Comparison of ENCODE assay signal across 25 cellular contexts in genomic region chr12:90546511-90546910, GRCh38.
DNase-seq lines count a peak whose midpoint lies in the region; ATAC-seq, FAIRE-seq and TF ChIP-seq lines count a peak whose summit lies in the region.
"Had no signal": no experiment of that assay in that cellular context is flagged by ENCODE, and none has a peak within 500 bp of the region (broad histone marks: within the 10 kb centered on the region; RNA-seq: fewer than 3 reads in every experiment).

No MANE protein-coding gene starts in this region.

- peak overlapping the region; percentile 76 for H3K27ac Mint-ChIP-seq in mesothelial cell of epicardium
- H3K27ac Mint-ChIP-seq: HFFc6 had no signal

- peaks cover 15% of the 10 kb centered on the region for H3K4me1 ChIP-seq in PC-3 (ENCODE audit: insufficient read depth, low read length)
- H3K4me1 ChIP-seq: A549, BE2C had no signal

- no peaks in the 10 kb centered on the region for H4K20me1 ChIP-seq in PC-3 (ENCODE audit: low read length)

- CTCF ChIA-PET in PC-3 (lab: Charles Lee) = no interaction called here

- DNase-seq in DMS53 (lab: John Stamatoyannopoulos, UW) (peak; percentile 37), NCI-H2171 (lab: John Stamatoyannopoulos, UW) (peak; percentile 12), PC-3 (peak; percentile 22), mesothelial cell of epicardium (ENCODE audit: low spot score in 2 of 2, unreplicated experiment in 2 of 2) (no peak), NCI-H1436 (lab: John Stamatoyannopoulos, UW) (no peak), urothelium cell line (ENCODE audit: low spot score) (no peak)
- DNase-seq: BE2C; DMS153; GF-D8; H7; HFFc6; MG63; NCI-H1417; NCI-H187; NCI-H345; NK-92 treated with Interleukin-12 subunit alpha and Interleukin-12 subunit beta, amount 100 ng/mL, for 24 hours; SIG-M5; SK-N-SH; T-helper 1 cell had no signal

- no peaks in the 10 kb centered on the region for H3K27me3 Mint-ChIP-seq in mesothelial cell of epicardium (ENCODE audit: low read depth)

- H3F3A ChIP-seq in PC-3 (ENCODE audit: low read length, unreplicated experiment) = peaks cover 3% of the 10 kb centered on the region

- no peaks in the 10 kb centered on the region for H3K9me3 Mint-ChIP-seq in mesothelial cell of epicardium
- H3K9me3 Mint-ChIP-seq: HFFc6 had no signal

- H3K36me3 Mint-ChIP-seq in mesothelial cell of epicardium = no peaks in the 10 kb centered on the region

- no peak overlapping the region for H3K9ac ChIP-seq in PC-3 (ENCODE audit: low read length)
- H3K9ac ChIP-seq: SK-N-SH had no signal

- TF ChIP-seq CTCF in PC-3 (conservative IDR thresholded peaks at IDR 0.05; ENCODE audit: low read depth, low read length) = no peak
- no peak for TF ChIP-seq CTCF in mesothelial cell of epicardium (IDR thresholded peaks at IDR 0.05; ENCODE audit: unreplicated experiment)

- no peaks in the 10 kb centered on the region for H3K9me2 ChIP-seq in PC-3 (replicated peaks; ENCODE audit: low read length)
- H3K9me2 ChIP-seq: SK-N-SH had no signal

- intact Hi-C loops in PC-3 (cut with micrococcal nuclease) = no loop called here

- POLR2A ChIA-PET in PC-3 (lab: Charles Lee; ENCODE audit: unreplicated experiment) = no interaction called here

- no peak overlapping the region for H3K27ac ChIP-seq in PC-3 (ENCODE audit: low read length)
- H3K27ac ChIP-seq: A549 had no signal

- no peaks in the 10 kb centered on the region for H3K79me2 ChIP-seq in PC-3 (ENCODE audit: low read length)

- H3K4me3 ChIP-seq in PC-3 (ENCODE audit: low read length) = no peak overlapping the region
- H3K4me3 ChIP-seq: A549, K562, MG63 had no signal

- H3K36me3 ChIP-seq in PC-3 (ENCODE audit: low read depth, low read length) = no peaks in the 10 kb centered on the region
- H3K36me3 ChIP-seq: BE2C, MG63 had no signal

- ATAC-seq in PC-3 = no peak
- no peak for ATAC-seq in SK-N-SH treated with all-trans-retinoic acid at 6 μM for 48 hours
- ATAC-seq: A549, HepG2, K562, Panc1 had no signal

- H3K9me3 ChIP-seq in PC-3 (ENCODE audit: low read length) = no peaks in the 10 kb centered on the region
- H3K9me3 ChIP-seq: A549, BE2C, MG63, SK-N-SH had no signal

- peaks cover 32% of the 10 kb centered on the region for H3K4me1 Mint-ChIP-seq in mesothelial cell of epicardium

- H3K4me2 ChIP-seq in PC-3 (ENCODE audit: low read length) = no peak overlapping the region
- H3K4me2 ChIP-seq: A549, SK-N-SH had no signal

- BruUV-seq in PC-3 (replicated peaks; lab: Mats Ljungman, UMichigan) = no TSS peak

- no peak overlapping the region for H3K4me3 Mint-ChIP-seq in mesothelial cell of epicardium
- H3K4me3 Mint-ChIP-seq: HFFc6 had no signal

- no peaks in the 10 kb centered on the region for H3K27me3 ChIP-seq in PC-3 (ENCODE audit: low read length)
- H3K27me3 ChIP-seq: BE2C, MG63 had no signal

- no peak for FAIRE-seq in urothelium cell line (lab: Jason Lieb, UNC)
- FAIRE-seq: A549, GM19239, HepG2, K562 had no signal

- no peak overlapping the region for H2AFZ ChIP-seq in PC-3 (ENCODE audit: low read length)

TF ChIP-seq in SK-N-SH treated with all-trans-retinoic acid at 6 μM for 48 hours, 23 proteins besides CTCF, POLR2A, EP300 and RAD21:
- no peak for TF ChIP-seq ZNF70 (CRISPR knock-in tag; IDR thresholded peaks at IDR 0.05)
- TF ChIP-seq, protein P1, sequence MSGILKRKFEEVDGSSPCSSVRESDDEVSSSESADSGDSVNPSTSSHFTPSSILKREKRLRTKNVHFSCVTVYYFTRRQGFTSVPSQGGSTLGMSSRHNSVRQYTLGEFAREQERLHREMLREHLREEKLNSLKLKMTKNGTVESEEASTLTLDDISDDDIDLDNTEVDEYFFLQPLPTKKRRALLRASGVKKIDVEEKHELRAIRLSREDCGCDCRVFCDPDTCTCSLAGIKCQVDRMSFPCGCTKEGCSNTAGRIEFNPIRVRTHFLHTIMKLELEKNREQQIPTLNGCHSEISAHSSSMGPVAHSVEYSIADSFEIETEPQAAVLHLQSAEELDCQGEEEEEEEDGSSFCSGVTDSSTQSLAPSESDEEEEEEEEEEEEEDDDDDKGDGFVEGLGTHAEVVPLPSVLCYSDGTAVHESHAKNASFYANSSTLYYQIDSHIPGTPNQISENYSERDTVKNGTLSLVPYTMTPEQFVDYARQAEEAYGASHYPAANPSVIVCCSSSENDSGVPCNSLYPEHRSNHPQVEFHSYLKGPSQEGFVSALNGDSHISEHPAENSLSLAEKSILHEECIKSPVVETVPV (CRISPR knock-in tag; IDR thresholded peaks at IDR 0.05) = no peak
- TF ChIP-seq SNAI2 (CRISPR knock-in tag; IDR thresholded peaks at IDR 0.05) = no peak
- no peak for TF ChIP-seq ISL1 (CRISPR knock-in tag; IDR thresholded peaks at IDR 0.05)
- TF ChIP-seq, protein P2, sequence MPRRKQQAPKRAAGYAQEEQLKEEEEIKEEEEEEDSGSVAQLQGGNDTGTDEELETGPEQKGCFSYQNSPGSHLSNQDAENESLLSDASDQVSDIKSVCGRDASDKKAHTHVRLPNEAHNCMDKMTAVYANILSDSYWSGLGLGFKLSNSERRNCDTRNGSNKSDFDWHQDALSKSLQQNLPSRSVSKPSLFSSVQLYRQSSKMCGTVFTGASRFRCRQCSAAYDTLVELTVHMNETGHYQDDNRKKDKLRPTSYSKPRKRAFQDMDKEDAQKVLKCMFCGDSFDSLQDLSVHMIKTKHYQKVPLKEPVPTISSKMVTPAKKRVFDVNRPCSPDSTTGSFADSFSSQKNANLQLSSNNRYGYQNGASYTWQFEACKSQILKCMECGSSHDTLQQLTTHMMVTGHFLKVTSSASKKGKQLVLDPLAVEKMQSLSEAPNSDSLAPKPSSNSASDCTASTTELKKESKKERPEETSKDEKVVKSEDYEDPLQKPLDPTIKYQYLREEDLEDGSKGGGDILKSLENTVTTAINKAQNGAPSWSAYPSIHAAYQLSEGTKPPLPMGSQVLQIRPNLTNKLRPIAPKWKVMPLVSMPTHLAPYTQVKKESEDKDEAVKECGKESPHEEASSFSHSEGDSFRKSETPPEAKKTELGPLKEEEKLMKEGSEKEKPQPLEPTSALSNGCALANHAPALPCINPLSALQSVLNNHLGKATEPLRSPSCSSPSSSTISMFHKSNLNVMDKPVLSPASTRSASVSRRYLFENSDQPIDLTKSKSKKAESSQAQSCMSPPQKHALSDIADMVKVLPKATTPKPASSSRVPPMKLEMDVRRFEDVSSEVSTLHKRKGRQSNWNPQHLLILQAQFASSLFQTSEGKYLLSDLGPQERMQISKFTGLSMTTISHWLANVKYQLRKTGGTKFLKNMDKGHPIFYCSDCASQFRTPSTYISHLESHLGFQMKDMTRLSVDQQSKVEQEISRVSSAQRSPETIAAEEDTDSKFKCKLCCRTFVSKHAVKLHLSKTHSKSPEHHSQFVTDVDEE (CRISPR knock-in tag; IDR thresholded peaks at IDR 0.05) = no peak

Comparison
In these comparisons a context has a peak if more than half of its experiments do, and no peak if none do; other contexts are left out.
1. DNase-seq: peak in DMS53 (single experiment), NCI-H2171 (single experiment) and PC-3 (single experiment); none in mesothelial cell of epicardium (0 of 2), NCI-H1436 (single experiment) and urothelium cell line (single experiment).